17 cellular contexts compared by ENCODE assay signal in the genomic region with DNA sequence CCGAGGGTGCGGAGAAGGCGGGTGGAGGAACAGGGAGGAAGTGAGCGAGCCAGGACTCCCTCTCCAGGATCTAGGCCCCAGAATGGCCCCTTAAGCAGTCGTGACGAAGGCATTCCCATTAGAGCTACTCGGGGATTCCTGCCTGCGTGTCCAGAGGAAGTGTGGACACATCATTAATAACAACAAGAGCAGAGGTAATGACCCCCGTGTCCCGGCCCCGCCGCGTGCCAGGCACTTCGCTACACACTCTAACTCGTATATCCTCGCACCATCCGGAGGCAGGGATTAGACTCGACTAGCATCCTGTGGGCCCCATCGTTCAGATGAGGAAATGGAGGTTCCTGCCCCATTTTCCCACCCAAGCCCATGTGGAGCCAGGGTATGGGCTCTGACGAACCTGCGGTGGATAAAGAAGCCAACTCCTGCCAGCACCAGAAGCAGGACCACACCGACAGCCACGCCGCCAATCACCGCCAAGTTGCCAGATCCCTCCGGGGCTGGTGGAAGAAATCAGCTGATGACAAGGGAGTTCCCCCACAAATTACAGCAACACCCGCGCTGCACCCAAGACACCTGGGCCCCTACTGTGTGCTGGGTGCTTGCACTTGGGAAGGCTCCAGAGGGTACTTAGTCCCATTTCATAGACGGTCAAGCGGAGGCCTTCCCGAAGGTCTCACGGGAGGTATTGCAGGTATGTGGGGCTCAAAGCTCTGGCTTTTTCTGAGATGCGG. TPM values are rescaled to one million over a fixed set of nuclear protein-coding genes. Genes with fewer than 3 reads are reported as not detected.
DNase-seq lines count a peak whose midpoint lies in the region; ATAC-seq and TF ChIP-seq lines count a peak whose summit lies in the region.
"Had no signal": no experiment of that assay in that cellular context is flagged by ENCODE, and none has a peak within 500 bp of the region (broad histone marks: within the 10 kb centered on the region; RNA-seq: fewer than 3 reads in every experiment).

No MANE protein-coding gene starts in this region.

- H3K9ac ChIP-seq in HCT116 (ENCODE audit: low read length) = no peak overlapping the region
- H3K9ac ChIP-seq: BLaER1 treated with 17β-estradiol and CSF1 and Interleukin-3, amounts not matched to agents 10 nM and 100 nM; KMS-11 had no signal

- H3K4me3 ChIP-seq in HCT116 (replicated peaks in 1 of 2; ENCODE audit: low read depth in 1 of 2, low read length in 2 of 2) (no peak overlapping the region), RWPE2 (ENCODE audit: severe bottlenecking) (no peak overlapping the region), retinal pigment epithelial cell (ENCODE audit: low read length) (no peak overlapping the region), mucosa of descending colon (no peak overlapping the region)
- H3K4me3 ChIP-seq: A549; BLaER1 treated with 17β-estradiol and CSF1 and Interleukin-3, amounts not matched to agents 10 nM and 100 nM; HAP-1; Peyer's patch had no signal

- peak overlapping the region; percentile 26; the same call in 1 of the 2 replicates for H3K27ac ChIP-seq in HCT116 (ENCODE audit: low read depth, low read length)
- H3K27ac ChIP-seq in RWPE2 (ENCODE audit: poor library complexity, severe bottlenecking) = peak overlapping the region; percentile 99
- H3K27ac ChIP-seq: BLaER1 treated with 17β-estradiol and CSF1 and Interleukin-3, amounts not matched to agents 10 nM and 100 nM; KMS-11; Peyer's patch had no signal

- POLR2A ChIA-PET in HCT116 (lab: Charles Lee) = no interaction called here

- TF ChIP-seq POLR2A in HCT116 (IDR thresholded peaks at IDR 0.05; ENCODE audit: borderline replicate concordance, extremely low read depth, insufficient read depth, insufficient read length) = no peak

- no peaks in the 10 kb centered on the region for H3K27me3 ChIP-seq in HCT116 (ENCODE audit: insufficient read depth, low read length)
- no peaks in the 10 kb centered on the region for H3K27me3 ChIP-seq in RWPE2 (ENCODE audit: insufficient read depth, poor library complexity, severe bottlenecking)
- H3K27me3 ChIP-seq: Peyer's patch had no signal

- peaks cover 21% of the 10 kb centered on the region; the same call in 1 of the 2 replicates for H4K20me1 ChIP-seq in HCT116 (ENCODE audit: insufficient read depth)

- H3K79me2 ChIP-seq in HCT116 (ENCODE audit: insufficient read depth, low read length) = peaks cover 91% of the 10 kb centered on the region

- H3K4me1 ChIP-seq in HCT116 (ENCODE audit: control insufficient read depth in 1 of 2, insufficient read depth in 2 of 2, low read length in 2 of 2) (peaks cover 8 to 9% of the 10 kb centered on the region in 2 experiments), RWPE2 (ENCODE audit: insufficient read depth, poor library complexity, severe bottlenecking) (peaks cover 7% of the 10 kb centered on the region), mucosa of descending colon (ENCODE audit: low read depth) (no peaks in the 10 kb centered on the region)
- H3K4me1 ChIP-seq: HAP-1 had no signal

- peaks cover 72 to 87% of the 10 kb centered on the region in 2 experiments for H3K36me3 ChIP-seq in HCT116 (ENCODE audit: control insufficient read depth in 1 of 2, insufficient read depth in 2 of 2, low read length in 2 of 2)
- H3K36me3 ChIP-seq in RWPE2 (ENCODE audit: low read depth) = peaks cover 95% of the 10 kb centered on the region
- peaks cover 4% of the 10 kb centered on the region for H3K36me3 ChIP-seq in mucosa of descending colon (ENCODE audit: low read depth)

- no peak overlapping the region for H3K4me2 ChIP-seq in HCT116 (ENCODE audit: low read length)
- H3K4me2 ChIP-seq: A549; BLaER1 treated with 17β-estradiol and CSF1 and Interleukin-3, amounts not matched to agents 10 nM and 100 nM; KMS-11 had no signal

- TF ChIP-seq RAD21 in HCT116 (IDR thresholded peaks at IDR 0.05; ENCODE audit: low read depth) = no peak

- ATAC-seq in HCT116 (no peak), RWPE2 (ENCODE audit: low read depth) (no peak), left lobe of liver (peak; percentile 30), mucosa of descending colon (no peak)

- RAD21 ChIA-PET in HCT116 (lab: Charles Lee; ENCODE audit: low non-redundant PET in 1 of 2, low total read pairs in 2 of 2, uncharacterized antibody in 2 of 2, unreplicated experiment in 2 of 2) = no interaction called here

- TF ChIP-seq CTCF in HCT116 (IDR thresholded peaks at IDR 0.05 in 2 of 3, conservative IDR thresholded peaks at IDR 0.05 in 1 of 3; ENCODE audit: borderline replicate concordance in 1 of 3, insufficient read depth in 1 of 3, low read depth in 2 of 3, low read length in 2 of 3) (no peak), RWPE2 (IDR thresholded peaks at IDR 0.05; ENCODE audit: poor library complexity, severe bottlenecking) (no peak), retinal pigment epithelial cell (conservative IDR thresholded peaks at IDR 0.05; ENCODE audit: low read depth, low read length) (no peak), mucosa of descending colon (IDR thresholded peaks at IDR 0.05) (no peak)

- H2AFZ ChIP-seq in HCT116 (ENCODE audit: low read depth, low read length, poor library complexity, severe bottlenecking) = no peak overlapping the region

- H3K9me3 ChIP-seq in HCT116 (ENCODE audit: control insufficient read depth in 1 of 2, insufficient read depth in 1 of 2, low read depth in 1 of 2, low read length in 2 of 2) = no peaks in the 10 kb centered on the region
- no peaks in the 10 kb centered on the region for H3K9me3 ChIP-seq in RWPE2 (ENCODE audit: severe bottlenecking)
- H3K9me3 ChIP-seq in mucosa of descending colon = no peaks in the 10 kb centered on the region
- H3K9me3 ChIP-seq: A549; BLaER1 treated with 17β-estradiol and CSF1 and Interleukin-3, amounts not matched to agents 10 nM and 100 nM; HAP-1; Peyer's patch had no signal

- no peaks in the 10 kb centered on the region for H3K9me2 ChIP-seq in HCT116 (ENCODE audit: insufficient read depth)

- intact Hi-C loops in HCT116 (cut with micrococcal nuclease) (no loop called here), mucosa of descending colon (cut with DNase I, micrococcal nuclease) (no loop called here)

- CTCF ChIA-PET in HCT116 (lab: Charles Lee) = no interaction called here

- DNase-seq in HCT116 (ENCODE audit: low read depth, low spot score) (no peak), RWPE2 (ENCODE audit: low spot score) (no peak), left lobe of liver (ENCODE audit: low spot score) (no peak), retinal pigment epithelial cell (ENCODE audit: low read depth) (peak; percentile 75), GM19238 (ENCODE audit: insufficient read length, low spot score) (no peak), mucosa of descending colon (no peak)
- no peak for DNase-seq in stimulated activated CD8-positive, alpha-beta memory T cell treated with anti-CD3 and anti-CD28 coated beads, Interleukin-4, amount 100 ng/mL, for 48 hours
- DNase-seq: CD8-positive, alpha-beta memory T cell; DMS79 treated with DMSO at 0.1 percent for 48 hours; NCI-H1436 treated with DMSO at 0.1 percent for 48 hours; NCI-H510A treated with DMSO at 0.1 percent for 48 hours; Peyer's patch; SHP77 treated with DMSO at 0.1 percent for 48 hours had no signal

- BruUV-seq in HCT116 (replicated peaks; lab: Mats Ljungman, UMichigan) = no TSS peak

TF ChIP-seq in HCT116, 20 proteins besides CTCF, POLR2A, EP300 and RAD21:
- TF ChIP-seq YY1 (IDR thresholded peaks at IDR 0.05; ENCODE audit: extremely low read depth, insufficient replicate concordance, low read depth, low read length) (no peak), SP1 (IDR thresholded peaks at IDR 0.05; ENCODE audit: low read depth) (no peak), FOSL1 (IDR thresholded peaks at IDR 0.05; ENCODE audit: low read depth) (no peak)
- TF ChIP-seq, protein P1, sequence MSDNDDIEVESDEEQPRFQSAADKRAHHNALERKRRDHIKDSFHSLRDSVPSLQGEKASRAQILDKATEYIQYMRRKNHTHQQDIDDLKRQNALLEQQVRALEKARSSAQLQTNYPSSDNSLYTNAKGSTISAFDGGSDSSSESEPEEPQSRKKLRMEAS (IDR thresholded peaks at IDR 0.05) = no peak

RNA-seq across cellular contexts. Expression of a gene that starts 21.6 kb away (rescaled TPM):
- total RNA-seq in HCT116 (2021; ENCODE audit: unreplicated experiment) (164 TPM), left lobe of liver (6.5 TPM), mucosa of descending colon (10 to 100 TPM; 36.8 to 43.5 (median 43.5) TPM)
- polyA plus RNA-seq in HCT116 (2012) = 167 and 209 TPM in 2 replicates
- total RNA-seq: CD8-positive, alpha-beta memory T cell had no signal
- polyA plus RNA-seq: CD8-positive, alpha-beta memory T cell had no signal
